8 cellular contexts compared by ENCODE assay signal in the genomic region with DNA sequence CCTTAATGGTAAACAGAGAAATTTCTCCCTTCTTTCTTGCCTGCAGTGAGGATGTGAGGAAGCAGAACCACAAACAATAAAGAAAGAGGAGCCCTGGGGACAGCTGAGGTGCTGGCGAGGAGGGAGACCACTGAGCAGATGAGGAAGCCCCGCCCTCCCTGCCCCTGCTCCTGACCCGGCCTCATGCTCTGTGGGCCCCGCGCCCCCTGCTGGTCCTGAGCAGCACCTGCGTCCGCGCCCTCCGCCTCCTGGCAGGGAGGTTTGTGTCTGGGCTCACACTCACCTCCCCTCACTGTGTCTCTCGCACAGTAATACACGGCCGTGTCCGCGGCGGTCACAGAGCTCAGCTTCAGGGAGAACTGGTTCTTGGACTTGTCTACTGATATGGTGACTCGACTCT.
DNase-seq lines count a peak whose midpoint lies in the region; ATAC-seq lines count a peak whose summit lies in the region.
"Not testable (repeated sequence)": the region's sequence is repeated elsewhere in the genome, so short reads cannot be mapped to it uniquely, and the experiment has no call there.

No MANE protein-coding gene starts in this region.

- H3K27me3 Mint-ChIP-seq in memory B cell, result not testable (repeated sequence)

- ATAC-seq in GM18511 (IDR thresholded peaks at IDR 0.05; ENCODE audit: unreplicated experiment) (peak; percentile 81), GM18909 (IDR thresholded peaks at IDR 0.05; ENCODE audit: poor library complexity, unreplicated experiment) (peak; percentile 66), GM19463 (IDR thresholded peaks at IDR 0.05; ENCODE audit: unreplicated experiment) (peak; percentile 75), GM21717 (IDR thresholded peaks at IDR 0.05; ENCODE audit: unreplicated experiment) (peak; percentile 70), HG02870 (IDR thresholded peaks at IDR 0.05; ENCODE audit: unreplicated experiment) (peak; percentile 86), HG03342 (IDR thresholded peaks at IDR 0.05; ENCODE audit: unreplicated experiment) (peak; percentile 76), HG03565 (IDR thresholded peaks at IDR 0.05; ENCODE audit: unreplicated experiment) (peak; percentile 82), memory B cell (ENCODE audit: low read depth) (peak; percentile 69)

- DNase-seq in memory B cell (ENCODE audit: low spot score in 2 of 2), result not testable (repeated sequence)

- H3K9me3 Mint-ChIP-seq in memory B cell, result not testable (repeated sequence)

- H3K4me1 Mint-ChIP-seq in memory B cell, result not testable (repeated sequence)

- not testable (repeated sequence) for H3K27ac Mint-ChIP-seq in memory B cell

- H3K36me3 Mint-ChIP-seq in memory B cell, result not testable (repeated sequence)

- H3K4me3 Mint-ChIP-seq in memory B cell, result not testable (repeated sequence)
